ENCODE assay signal across 1 cellular context in the genomic region with DNA sequence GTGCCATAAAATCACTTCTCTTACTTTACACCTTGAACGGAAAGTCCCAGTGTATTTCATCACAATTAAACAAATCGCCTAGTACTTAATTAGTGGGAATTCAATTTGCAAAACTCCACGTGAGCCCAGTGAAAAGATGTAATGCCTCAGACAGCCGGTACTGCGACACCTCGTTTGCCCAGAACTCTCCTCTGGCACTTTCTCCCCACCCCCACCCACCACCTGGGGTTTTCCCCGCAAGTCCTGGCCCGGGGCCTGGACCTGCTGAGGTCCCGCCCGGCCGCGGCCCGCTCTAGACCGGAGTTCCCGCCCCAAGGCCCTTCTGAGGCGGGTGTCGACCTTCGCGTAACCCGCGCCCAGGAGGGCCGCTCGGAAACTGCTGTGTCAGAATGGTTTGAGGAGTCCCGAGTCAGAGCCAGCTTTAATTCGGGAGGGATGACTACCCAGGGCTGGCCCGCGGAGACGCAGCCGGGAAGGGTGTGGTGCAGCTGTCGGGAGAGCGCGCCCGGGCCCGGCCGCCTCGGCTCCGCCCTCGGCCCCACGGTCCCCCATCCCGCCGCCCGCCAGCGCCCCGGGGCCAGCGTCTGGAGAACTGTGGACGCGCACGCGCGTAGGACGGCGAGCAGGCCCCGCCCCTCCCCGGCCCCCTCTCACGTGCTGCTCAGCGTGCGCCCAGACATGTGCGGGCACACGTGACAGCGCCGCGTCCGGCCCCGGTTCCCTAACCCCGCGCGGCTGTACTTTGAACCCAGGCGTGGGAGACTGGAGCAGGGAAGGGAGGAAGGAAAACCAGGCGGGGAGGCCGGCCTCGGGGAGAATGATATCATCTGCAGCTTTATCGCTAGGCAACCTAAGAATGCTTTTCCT.
TF ChIP-seq lines count a peak whose summit lies in the region.

No MANE protein-coding gene starts in this region.

TF ChIP-seq in HEK293, 187 proteins besides CTCF, POLR2A, EP300 and RAD21 (continued from another document and continues in another):
- TF ChIP-seq, protein P1, sequence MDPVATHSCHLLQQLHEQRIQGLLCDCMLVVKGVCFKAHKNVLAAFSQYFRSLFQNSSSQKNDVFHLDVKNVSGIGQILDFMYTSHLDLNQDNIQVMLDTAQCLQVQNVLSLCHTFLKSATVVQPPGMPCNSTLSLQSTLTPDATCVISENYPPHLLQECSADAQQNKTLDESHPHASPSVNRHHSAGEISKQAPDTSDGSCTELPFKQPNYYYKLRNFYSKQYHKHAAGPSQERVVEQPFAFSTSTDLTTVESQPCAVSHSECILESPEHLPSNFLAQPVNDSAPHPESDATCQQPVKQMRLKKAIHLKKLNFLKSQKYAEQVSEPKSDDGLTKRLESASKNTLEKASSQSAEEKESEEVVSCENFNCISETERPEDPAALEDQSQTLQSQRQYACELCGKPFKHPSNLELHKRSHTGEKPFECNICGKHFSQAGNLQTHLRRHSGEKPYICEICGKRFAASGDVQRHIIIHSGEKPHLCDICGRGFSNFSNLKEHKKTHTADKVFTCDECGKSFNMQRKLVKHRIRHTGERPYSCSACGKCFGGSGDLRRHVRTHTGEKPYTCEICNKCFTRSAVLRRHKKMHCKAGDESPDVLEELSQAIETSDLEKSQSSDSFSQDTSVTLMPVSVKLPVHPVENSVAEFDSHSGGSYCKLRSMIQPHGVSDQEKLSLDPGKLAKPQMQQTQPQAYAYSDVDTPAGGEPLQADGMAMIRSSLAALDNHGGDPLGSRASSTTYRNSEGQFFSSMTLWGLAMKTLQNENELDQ (tag by site-specific recombination; IDR thresholded peaks at IDR 0.05; ENCODE audit: low read depth): no peak
- TF ChIP-seq ZNF701 (tag by site-specific recombination; IDR thresholded peaks at IDR 0.05) (no peak), ZNF132 (tag by site-specific recombination; IDR thresholded peaks at IDR 0.05; ENCODE audit: borderline replicate concordance) (no peak), ZIC2 (tag by site-specific recombination; IDR thresholded peaks at IDR 0.05) (peak; percentile 80), RBAK (tag by site-specific recombination; IDR thresholded peaks at IDR 0.05) (no peak), ZNF175 (tag by site-specific recombination; IDR thresholded peaks at IDR 0.05) (no peak), ZNF76 (tag by site-specific recombination; IDR thresholded peaks at IDR 0.05; ENCODE audit: borderline replicate concordance, low read depth) (peak; percentile 50), ZNF626 (tag by site-specific recombination; IDR thresholded peaks at IDR 0.05) (no peak), ZNF707 (tag by site-specific recombination; IDR thresholded peaks at IDR 0.05) (no peak), ZFP69B (tag by site-specific recombination; IDR thresholded peaks at IDR 0.05) (peak; percentile 89), ZNF214 (tag by site-specific recombination; IDR thresholded peaks at IDR 0.05; ENCODE audit: borderline replicate concordance) (no peak), SP2 (tag by site-specific recombination; IDR thresholded peaks at IDR 0.05) (peak; percentile 82), ZNF768 (tag by site-specific recombination; IDR thresholded peaks at IDR 0.05) (no peak), ZNF354C (tag by site-specific recombination; IDR thresholded peaks at IDR 0.05; ENCODE audit: borderline replicate concordance, low read depth) (no peak), ZNF19 (tag by site-specific recombination; IDR thresholded peaks at IDR 0.05; ENCODE audit: low read depth) (no peak), ZNF660 (tag by site-specific recombination; IDR thresholded peaks at IDR 0.05) (peak; percentile 54), ZNF37A (tag by site-specific recombination; IDR thresholded peaks at IDR 0.05) (peak; percentile 66; the same call in 1 of the 2 replicates), ZFP41 (tag by site-specific recombination; IDR thresholded peaks at IDR 0.05; ENCODE audit: borderline replicate concordance) (no peak), KLF7 (tag by site-specific recombination; IDR thresholded peaks at IDR 0.05; ENCODE audit: borderline replicate concordance) (peak; percentile 73), ZSCAN30 (tag by site-specific recombination; IDR thresholded peaks at IDR 0.05) (peak; percentile 59), ZNF510 (tag by site-specific recombination; IDR thresholded peaks at IDR 0.05; ENCODE audit: insufficient replicate concordance) (no peak), OSR2 (tag by site-specific recombination; IDR thresholded peaks at IDR 0.05) (peak; percentile 25; the same call in 1 of the 2 replicates), ZNF48 (tag by site-specific recombination; IDR thresholded peaks at IDR 0.05) (no peak), ZNF558 (tag by site-specific recombination; IDR thresholded peaks at IDR 0.05) (no peak; the same call in 1 of the 2 replicates), ZBTB8A (tag by site-specific recombination; IDR thresholded peaks at IDR 0.05) (peak; percentile 92), TRIM28 (IDR thresholded peaks at IDR 0.05; ENCODE audit: borderline replicate concordance, low read length) (no peak), ZNF202 (tag by site-specific recombination; IDR thresholded peaks at IDR 0.05; ENCODE audit: borderline replicate concordance) (no peak)
- TF ChIP-seq, protein P2, sequence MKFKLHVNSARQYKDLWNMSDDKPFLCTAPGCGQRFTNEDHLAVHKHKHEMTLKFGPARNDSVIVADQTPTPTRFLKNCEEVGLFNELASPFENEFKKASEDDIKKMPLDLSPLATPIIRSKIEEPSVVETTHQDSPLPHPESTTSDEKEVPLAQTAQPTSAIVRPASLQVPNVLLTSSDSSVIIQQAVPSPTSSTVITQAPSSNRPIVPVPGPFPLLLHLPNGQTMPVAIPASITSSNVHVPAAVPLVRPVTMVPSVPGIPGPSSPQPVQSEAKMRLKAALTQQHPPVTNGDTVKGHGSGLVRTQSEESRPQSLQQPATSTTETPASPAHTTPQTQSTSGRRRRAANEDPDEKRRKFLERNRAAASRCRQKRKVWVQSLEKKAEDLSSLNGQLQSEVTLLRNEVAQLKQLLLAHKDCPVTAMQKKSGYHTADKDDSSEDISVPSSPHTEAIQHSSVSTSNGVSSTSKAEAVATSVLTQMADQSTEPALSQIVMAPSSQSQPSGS (tag by site-specific recombination; IDR thresholded peaks at IDR 0.05; ENCODE audit: low read depth): peak; percentile 83
- TF ChIP-seq, protein P3, sequence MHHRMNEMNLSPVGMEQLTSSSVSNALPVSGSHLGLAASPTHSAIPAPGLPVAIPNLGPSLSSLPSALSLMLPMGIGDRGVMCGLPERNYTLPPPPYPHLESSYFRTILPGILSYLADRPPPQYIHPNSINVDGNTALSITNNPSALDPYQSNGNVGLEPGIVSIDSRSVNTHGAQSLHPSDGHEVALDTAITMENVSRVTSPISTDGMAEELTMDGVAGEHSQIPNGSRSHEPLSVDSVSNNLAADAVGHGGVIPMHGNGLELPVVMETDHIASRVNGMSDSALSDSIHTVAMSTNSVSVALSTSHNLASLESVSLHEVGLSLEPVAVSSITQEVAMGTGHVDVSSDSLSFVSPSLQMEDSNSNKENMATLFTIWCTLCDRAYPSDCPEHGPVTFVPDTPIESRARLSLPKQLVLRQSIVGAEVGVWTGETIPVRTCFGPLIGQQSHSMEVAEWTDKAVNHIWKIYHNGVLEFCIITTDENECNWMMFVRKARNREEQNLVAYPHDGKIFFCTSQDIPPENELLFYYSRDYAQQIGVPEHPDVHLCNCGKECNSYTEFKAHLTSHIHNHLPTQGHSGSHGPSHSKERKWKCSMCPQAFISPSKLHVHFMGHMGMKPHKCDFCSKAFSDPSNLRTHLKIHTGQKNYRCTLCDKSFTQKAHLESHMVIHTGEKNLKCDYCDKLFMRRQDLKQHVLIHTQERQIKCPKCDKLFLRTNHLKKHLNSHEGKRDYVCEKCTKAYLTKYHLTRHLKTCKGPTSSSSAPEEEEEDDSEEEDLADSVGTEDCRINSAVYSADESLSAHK (tag by site-specific recombination; IDR thresholded peaks at IDR 0.05): peak; percentile 63; the same call in 1 of the 2 replicates
- TF ChIP-seq, protein P4, sequence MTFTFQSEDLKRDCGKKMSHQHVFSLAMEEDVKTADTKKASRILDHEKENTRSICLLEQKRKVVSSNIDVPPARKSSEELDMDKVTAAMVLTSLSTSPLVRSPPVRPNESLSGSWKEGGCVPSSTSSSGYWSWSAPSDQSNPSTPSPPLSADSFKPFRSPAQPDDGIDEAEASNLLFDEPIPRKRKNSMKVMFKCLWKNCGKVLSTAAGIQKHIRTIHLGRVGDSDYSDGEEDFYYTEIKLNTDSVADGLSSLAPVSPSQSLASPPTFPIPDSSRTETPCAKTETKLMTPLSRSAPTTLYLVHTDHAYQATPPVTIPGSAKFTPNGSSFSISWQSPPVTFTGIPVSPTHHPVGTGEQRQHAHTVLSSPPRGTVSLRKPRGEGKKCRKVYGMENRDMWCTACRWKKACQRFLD (tag by site-specific recombination; IDR thresholded peaks at IDR 0.05): no peak
- TF ChIP-seq, protein P5, sequence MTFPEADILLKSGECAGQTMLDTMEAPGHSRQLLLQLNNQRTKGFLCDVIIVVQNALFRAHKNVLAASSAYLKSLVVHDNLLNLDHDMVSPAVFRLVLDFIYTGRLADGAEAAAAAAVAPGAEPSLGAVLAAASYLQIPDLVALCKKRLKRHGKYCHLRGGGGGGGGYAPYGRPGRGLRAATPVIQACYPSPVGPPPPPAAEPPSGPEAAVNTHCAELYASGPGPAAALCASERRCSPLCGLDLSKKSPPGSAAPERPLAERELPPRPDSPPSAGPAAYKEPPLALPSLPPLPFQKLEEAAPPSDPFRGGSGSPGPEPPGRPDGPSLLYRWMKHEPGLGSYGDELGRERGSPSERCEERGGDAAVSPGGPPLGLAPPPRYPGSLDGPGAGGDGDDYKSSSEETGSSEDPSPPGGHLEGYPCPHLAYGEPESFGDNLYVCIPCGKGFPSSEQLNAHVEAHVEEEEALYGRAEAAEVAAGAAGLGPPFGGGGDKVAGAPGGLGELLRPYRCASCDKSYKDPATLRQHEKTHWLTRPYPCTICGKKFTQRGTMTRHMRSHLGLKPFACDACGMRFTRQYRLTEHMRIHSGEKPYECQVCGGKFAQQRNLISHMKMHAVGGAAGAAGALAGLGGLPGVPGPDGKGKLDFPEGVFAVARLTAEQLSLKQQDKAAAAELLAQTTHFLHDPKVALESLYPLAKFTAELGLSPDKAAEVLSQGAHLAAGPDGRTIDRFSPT (tag by site-specific recombination; IDR thresholded peaks at IDR 0.05): peak; percentile 14; the same call in 1 of the 2 replicates
- TF ChIP-seq, protein P6, sequence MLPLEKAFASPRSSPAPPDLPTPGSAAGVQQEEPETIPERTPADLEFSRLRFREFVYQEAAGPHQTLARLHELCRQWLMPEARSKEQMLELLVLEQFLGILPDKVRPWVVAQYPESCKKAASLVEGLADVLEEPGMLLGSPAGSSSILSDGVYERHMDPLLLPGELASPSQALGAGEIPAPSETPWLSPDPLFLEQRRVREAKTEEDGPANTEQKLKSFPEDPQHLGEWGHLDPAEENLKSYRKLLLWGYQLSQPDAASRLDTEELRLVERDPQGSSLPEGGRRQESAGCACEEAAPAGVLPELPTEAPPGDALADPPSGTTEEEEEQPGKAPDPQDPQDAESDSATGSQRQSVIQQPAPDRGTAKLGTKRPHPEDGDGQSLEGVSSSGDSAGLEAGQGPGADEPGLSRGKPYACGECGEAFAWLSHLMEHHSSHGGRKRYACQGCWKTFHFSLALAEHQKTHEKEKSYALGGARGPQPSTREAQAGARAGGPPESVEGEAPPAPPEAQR (tag by site-specific recombination; IDR thresholded peaks at IDR 0.05): no peak
- TF ChIP-seq, protein P7, sequence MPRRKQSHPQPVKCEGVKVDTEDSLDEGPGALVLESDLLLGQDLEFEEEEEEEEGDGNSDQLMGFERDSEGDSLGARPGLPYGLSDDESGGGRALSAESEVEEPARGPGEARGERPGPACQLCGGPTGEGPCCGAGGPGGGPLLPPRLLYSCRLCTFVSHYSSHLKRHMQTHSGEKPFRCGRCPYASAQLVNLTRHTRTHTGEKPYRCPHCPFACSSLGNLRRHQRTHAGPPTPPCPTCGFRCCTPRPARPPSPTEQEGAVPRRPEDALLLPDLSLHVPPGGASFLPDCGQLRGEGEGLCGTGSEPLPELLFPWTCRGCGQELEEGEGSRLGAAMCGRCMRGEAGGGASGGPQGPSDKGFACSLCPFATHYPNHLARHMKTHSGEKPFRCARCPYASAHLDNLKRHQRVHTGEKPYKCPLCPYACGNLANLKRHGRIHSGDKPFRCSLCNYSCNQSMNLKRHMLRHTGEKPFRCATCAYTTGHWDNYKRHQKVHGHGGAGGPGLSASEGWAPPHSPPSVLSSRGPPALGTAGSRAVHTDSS (tag by site-specific recombination; IDR thresholded peaks at IDR 0.05): no peak; the same call in 1 of the 2 replicates
- TF ChIP-seq, protein P8, sequence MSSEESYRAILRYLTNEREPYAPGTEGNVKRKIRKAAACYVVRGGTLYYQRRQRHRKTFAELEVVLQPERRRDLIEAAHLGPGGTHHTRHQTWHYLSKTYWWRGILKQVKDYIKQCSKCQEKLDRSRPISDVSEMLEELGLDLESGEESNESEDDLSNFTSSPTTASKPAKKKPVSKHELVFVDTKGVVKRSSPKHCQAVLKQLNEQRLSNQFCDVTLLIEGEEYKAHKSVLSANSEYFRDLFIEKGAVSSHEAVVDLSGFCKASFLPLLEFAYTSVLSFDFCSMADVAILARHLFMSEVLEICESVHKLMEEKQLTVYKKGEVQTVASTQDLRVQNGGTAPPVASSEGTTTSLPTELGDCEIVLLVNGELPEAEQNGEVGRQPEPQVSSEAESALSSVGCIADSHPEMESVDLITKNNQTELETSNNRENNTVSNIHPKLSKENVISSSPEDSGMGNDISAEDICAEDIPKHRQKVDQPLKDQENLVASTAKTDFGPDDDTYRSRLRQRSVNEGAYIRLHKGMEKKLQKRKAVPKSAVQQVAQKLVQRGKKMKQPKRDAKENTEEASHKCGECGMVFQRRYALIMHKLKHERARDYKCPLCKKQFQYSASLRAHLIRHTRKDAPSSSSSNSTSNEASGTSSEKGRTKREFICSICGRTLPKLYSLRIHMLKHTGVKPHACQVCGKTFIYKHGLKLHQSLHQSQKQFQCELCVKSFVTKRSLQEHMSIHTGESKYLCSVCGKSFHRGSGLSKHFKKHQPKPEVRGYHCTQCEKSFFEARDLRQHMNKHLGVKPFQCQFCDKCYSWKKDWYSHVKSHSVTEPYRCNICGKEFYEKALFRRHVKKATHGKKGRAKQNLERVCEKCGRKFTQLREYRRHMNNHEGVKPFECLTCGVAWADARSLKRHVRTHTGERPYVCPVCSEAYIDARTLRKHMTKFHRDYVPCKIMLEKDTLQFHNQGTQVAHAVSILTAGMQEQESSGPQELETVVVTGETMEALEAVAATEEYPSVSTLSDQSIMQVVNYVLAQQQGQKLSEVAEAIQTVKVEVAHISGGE (tag by site-specific recombination; conservative IDR thresholded peaks at IDR 0.05; ENCODE audit: low read depth): peak; percentile 31
- TF ChIP-seq, protein P9, sequence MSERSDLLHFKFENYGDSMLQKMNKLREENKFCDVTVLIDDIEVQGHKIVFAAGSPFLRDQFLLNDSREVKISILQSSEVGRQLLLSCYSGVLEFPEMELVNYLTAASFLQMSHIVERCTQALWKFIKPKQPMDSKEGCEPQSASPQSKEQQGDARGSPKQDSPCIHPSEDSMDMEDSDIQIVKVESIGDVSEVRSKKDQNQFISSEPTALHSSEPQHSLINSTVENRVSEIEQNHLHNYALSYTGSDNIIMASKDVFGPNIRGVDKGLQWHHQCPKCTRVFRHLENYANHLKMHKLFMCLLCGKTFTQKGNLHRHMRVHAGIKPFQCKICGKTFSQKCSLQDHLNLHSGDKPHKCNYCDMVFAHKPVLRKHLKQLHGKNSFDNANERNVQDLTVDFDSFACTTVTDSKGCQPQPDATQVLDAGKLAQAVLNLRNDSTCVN (tag by site-specific recombination; optimal IDR thresholded peaks at IDR 0.05): peak; percentile 89
